8 cellular contexts compared by ENCODE assay signal in the genomic region with DNA sequence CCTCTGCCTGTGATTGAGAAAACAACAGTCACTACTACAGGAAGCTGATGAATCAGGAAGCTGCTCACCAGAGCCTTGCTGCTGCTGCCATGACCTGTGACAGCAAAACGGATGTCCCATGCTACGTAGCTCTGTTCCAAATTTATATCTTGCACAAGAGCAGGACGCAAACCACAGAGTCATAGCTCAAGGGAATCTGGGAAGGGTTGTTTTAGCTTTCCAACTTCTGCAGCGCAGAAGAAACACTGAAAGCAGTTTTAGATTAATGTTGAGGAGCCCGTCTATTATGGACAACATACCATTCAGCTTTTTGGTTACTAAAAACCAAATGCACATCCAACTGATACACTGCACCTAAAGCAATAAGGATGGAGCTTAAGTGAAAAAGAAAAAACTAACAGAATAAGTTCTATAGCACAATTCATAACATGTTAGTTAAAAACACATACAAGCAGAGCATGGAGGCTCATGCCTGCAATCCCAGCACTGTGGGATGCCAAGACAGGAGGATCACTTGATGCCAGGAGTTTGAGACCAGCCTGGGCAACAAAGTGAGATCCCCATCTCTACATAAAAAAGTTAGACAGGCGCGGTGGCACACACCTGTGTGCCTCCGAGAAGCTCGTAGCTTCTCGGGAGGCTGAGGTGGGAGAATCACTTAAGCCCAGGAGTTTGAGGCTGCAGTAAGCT. TPM values are rescaled to one million over a fixed set of nuclear protein-coding genes. Genes with fewer than 3 reads are reported as not detected.
DNase-seq lines count a peak whose midpoint lies in the region; ATAC-seq and TF ChIP-seq lines count a peak whose summit lies in the region.

No MANE protein-coding gene starts in this region.

- peaks cover 6% of the 10 kb centered on the region for H3K9me3 Mint-ChIP-seq in activated naive CD8-positive, alpha-beta T cell treated with anti-CD3 and anti-CD28 coated beads, Interleukin-2, amount 10 ng/mL, durations not matched to agents 7 days and 5 days

- H3K9me3 ChIP-seq in skeletal muscle satellite cell (replicated peaks; ENCODE audit: low read length): peaks cover 6% of the 10 kb centered on the region

- peak overlapping the region; percentile 90 for H3K27ac Mint-ChIP-seq in activated naive CD8-positive, alpha-beta T cell treated with anti-CD3 and anti-CD28 coated beads, Interleukin-2, amount 10 ng/mL, durations not matched to agents 7 days and 5 days

- ATAC-seq in activated naive CD8-positive, alpha-beta T cell treated with anti-CD3 and anti-CD28 coated beads, Interleukin-2, amount 10 ng/mL, durations not matched to agents 7 days and 5 days (ENCODE audit: low read depth): peak; percentile 98
- ATAC-seq in left ventricle myocardium superior (peak; percentile 95), HG03457 (IDR thresholded peaks at IDR 0.05; ENCODE audit: unreplicated experiment) (no peak), GM18861 (IDR thresholded peaks at IDR 0.05; ENCODE audit: unreplicated experiment) (no peak)

- H3K27me3 ChIP-seq in skeletal muscle satellite cell (ENCODE audit: control insufficient read depth, insufficient read depth, low read length): no peaks in the 10 kb centered on the region

- H3K9ac ChIP-seq in skeletal muscle satellite cell (ENCODE audit: low read depth, low read length): no peak overlapping the region

- peaks cover 12% of the 10 kb centered on the region for H3K4me1 ChIP-seq in skeletal muscle satellite cell (ENCODE audit: control insufficient read depth, insufficient read depth, low read length)

- H3K4me2 ChIP-seq in skeletal muscle satellite cell (ENCODE audit: low read length): peak overlapping the region; percentile 37

- no peak overlapping the region for H3K4me3 ChIP-seq in GM12865 (ENCODE audit: low read depth, low read length)
- peak overlapping the region; percentile 3 for H3K4me3 ChIP-seq in skeletal muscle satellite cell (ENCODE audit: low read length)

- TF ChIP-seq CTCF in GM12865 (IDR thresholded peaks at IDR 0.05; ENCODE audit: insufficient read depth, low read depth, low read length, missing control alignments): no peak

- intact Hi-C loops in left ventricle myocardium superior (cut with micrococcal nuclease): no loop called here

- peak; percentile 20 for DNase-seq in GM12865 (ENCODE audit: low read depth)
- DNase-seq in activated naive CD8-positive, alpha-beta T cell treated with anti-CD3 and anti-CD28 coated beads, Interleukin-2, amount 10 ng/mL, durations not matched to agents 7 days and 5 days: no peak
- peak; percentile 66 for DNase-seq in left ventricle myocardium superior
- no peak for DNase-seq in NCI-H187 (lab: John Stamatoyannopoulos, UW)

- peaks cover 8% of the 10 kb centered on the region for H3K36me3 Mint-ChIP-seq in activated naive CD8-positive, alpha-beta T cell treated with anti-CD3 and anti-CD28 coated beads, Interleukin-2, amount 10 ng/mL, durations not matched to agents 7 days and 5 days

- peak overlapping the region; percentile 53 for H3K4me3 Mint-ChIP-seq in activated naive CD8-positive, alpha-beta T cell treated with anti-CD3 and anti-CD28 coated beads, Interleukin-2, amount 10 ng/mL, durations not matched to agents 7 days and 5 days

- peaks cover 3% of the 10 kb centered on the region for H3K27me3 Mint-ChIP-seq in activated naive CD8-positive, alpha-beta T cell treated with anti-CD3 and anti-CD28 coated beads, Interleukin-2, amount 10 ng/mL, durations not matched to agents 7 days and 5 days

- peaks cover 11% of the 10 kb centered on the region for H3K4me1 Mint-ChIP-seq in activated naive CD8-positive, alpha-beta T cell treated with anti-CD3 and anti-CD28 coated beads, Interleukin-2, amount 10 ng/mL, durations not matched to agents 7 days and 5 days

- no peaks in the 10 kb centered on the region for H3K36me3 ChIP-seq in skeletal muscle satellite cell (ENCODE audit: insufficient read depth, low read length)

- POLR2A ChIA-PET in activated naive CD8-positive, alpha-beta T cell treated with anti-CD3 and anti-CD28 coated beads, Interleukin-2, amount 10 ng/mL, durations not matched to agents 7 days and 5 days (lab: Charles Lee): interaction anchor here (0.7 to 1.5 kb wide), 6 partner anchors 35 to 164 kb away, joined by 3 to 7 read pairs (median 4); no protein-coding TSS in a partner anchor

TF ChIP-seq in PFSK-1, 5 proteins besides CTCF, POLR2A, EP300 and RAD21:
- TF ChIP-seq TAF1 (IDR thresholded peaks at IDR 0.05; ENCODE audit: borderline replicate concordance, insufficient read depth, low read length) (no peak), POLR2AphosphoS5 (IDR thresholded peaks at IDR 0.05; ENCODE audit: low read depth, low read length) (peak; percentile 69; the same call in 1 of the 2 replicates), FOXP2 (optimal IDR thresholded peaks at IDR 0.05; ENCODE audit: borderline replicate concordance, extremely low read depth, extremely low read length, insufficient read depth) (peak; percentile 85), SIN3A (IDR thresholded peaks at IDR 0.05; ENCODE audit: borderline replicate concordance, insufficient read depth, low read length) (peak; percentile 63; the same call in 1 of the 2 replicates)
- TF ChIP-seq, protein P1, sequence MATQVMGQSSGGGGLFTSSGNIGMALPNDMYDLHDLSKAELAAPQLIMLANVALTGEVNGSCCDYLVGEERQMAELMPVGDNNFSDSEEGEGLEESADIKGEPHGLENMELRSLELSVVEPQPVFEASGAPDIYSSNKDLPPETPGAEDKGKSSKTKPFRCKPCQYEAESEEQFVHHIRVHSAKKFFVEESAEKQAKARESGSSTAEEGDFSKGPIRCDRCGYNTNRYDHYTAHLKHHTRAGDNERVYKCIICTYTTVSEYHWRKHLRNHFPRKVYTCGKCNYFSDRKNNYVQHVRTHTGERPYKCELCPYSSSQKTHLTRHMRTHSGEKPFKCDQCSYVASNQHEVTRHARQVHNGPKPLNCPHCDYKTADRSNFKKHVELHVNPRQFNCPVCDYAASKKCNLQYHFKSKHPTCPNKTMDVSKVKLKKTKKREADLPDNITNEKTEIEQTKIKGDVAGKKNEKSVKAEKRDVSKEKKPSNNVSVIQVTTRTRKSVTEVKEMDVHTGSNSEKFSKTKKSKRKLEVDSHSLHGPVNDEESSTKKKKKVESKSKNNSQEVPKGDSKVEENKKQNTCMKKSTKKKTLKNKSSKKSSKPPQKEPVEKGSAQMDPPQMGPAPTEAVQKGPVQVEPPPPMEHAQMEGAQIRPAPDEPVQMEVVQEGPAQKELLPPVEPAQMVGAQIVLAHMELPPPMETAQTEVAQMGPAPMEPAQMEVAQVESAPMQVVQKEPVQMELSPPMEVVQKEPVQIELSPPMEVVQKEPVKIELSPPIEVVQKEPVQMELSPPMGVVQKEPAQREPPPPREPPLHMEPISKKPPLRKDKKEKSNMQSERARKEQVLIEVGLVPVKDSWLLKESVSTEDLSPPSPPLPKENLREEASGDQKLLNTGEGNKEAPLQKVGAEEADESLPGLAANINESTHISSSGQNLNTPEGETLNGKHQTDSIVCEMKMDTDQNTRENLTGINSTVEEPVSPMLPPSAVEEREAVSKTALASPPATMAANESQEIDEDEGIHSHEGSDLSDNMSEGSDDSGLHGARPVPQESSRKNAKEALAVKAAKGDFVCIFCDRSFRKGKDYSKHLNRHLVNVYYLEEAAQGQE (IDR thresholded peaks at IDR 0.05; ENCODE audit: insufficient read depth in 1 of 2, low read depth in 2 of 2, low read length in 2 of 2): peak in 1 of 2 experiments; percentile 61; a peak in 1 of 4 replicates
TF ChIP-seq in PFSK-1: peak in this region for 4.

RNA-seq across cellular contexts. Expression of a gene that starts 1.7 kb away (rescaled TPM):
- 0.21 TPM for polyA plus RNA-seq in PFSK-1 (2012; ENCODE audit: insufficient read length, low read depth)
- total RNA-seq in activated naive CD8-positive, alpha-beta T cell treated with anti-CD3 and anti-CD28 coated beads, Interleukin-2, amount 10 ng/mL, durations not matched to agents 7 days and 5 days: not detected
- not detected for total RNA-seq in left ventricle myocardium superior
- total RNA-seq in skeletal muscle satellite cell (2012; rRNA removed): 1.0 and 1.5 TPM in 2 replicates

RNA-seq across cellular contexts. Expression of a gene that starts 21.1 kb away (rescaled TPM):
- polyA plus RNA-seq in PFSK-1 (2012; ENCODE audit: insufficient read length, low read depth): 101 TPM
- not detected for total RNA-seq in activated naive CD8-positive, alpha-beta T cell treated with anti-CD3 and anti-CD28 coated beads, Interleukin-2, amount 10 ng/mL, durations not matched to agents 7 days and 5 days
- total RNA-seq in left ventricle myocardium superior: 31.7 TPM
- 18.8 and 26.4 TPM in 2 replicates for total RNA-seq in skeletal muscle satellite cell (2012; rRNA removed)

RNA-seq across cellular contexts. Expression of a gene that starts 37.6 kb away (rescaled TPM):
- 3.3 TPM for polyA plus RNA-seq in PFSK-1 (2012; ENCODE audit: insufficient read length, low read depth)
- total RNA-seq in activated naive CD8-positive, alpha-beta T cell treated with anti-CD3 and anti-CD28 coated beads, Interleukin-2, amount 10 ng/mL, durations not matched to agents 7 days and 5 days: 1 to 10 TPM in 1 of 2 experiments, under 1 TPM in 1; 0.74 to 1.1 TPM
- 0.35 TPM for total RNA-seq in left ventricle myocardium superior
- not detected in 2 replicates for total RNA-seq in skeletal muscle satellite cell (2012; rRNA removed)

Comparison
In these comparisons a context has a peak if more than half of its experiments do, and no peak if none do; other contexts are left out.
1. DNase-seq: peak in GM12865 (single experiment) and left ventricle myocardium superior (single experiment); none in activated naive CD8-positive, alpha-beta T cell treated with anti-CD3 and anti-CD28 coated beads, Interleukin-2, amount 10 ng/mL, durations not matched to agents 7 days and 5 days (single experiment) and NCI-H187 (0 of 2).
2. ATAC-seq: peak in activated naive CD8-positive, alpha-beta T cell treated with anti-CD3 and anti-CD28 coated beads, Interleukin-2, amount 10 ng/mL, durations not matched to agents 7 days and 5 days (single experiment) and left ventricle myocardium superior (single experiment); none in HG03457 (single experiment) and GM18861 (single experiment).
3. RNA of a gene that starts 21.1 kb away (total RNA-seq): 31.7 TPM in left ventricle myocardium superior (single experiment); not detected in activated naive CD8-positive, alpha-beta T cell treated with anti-CD3 and anti-CD28 coated beads, Interleukin-2, amount 10 ng/mL, durations not matched to agents 7 days and 5 days; every median in the first group is over 10 times any median in the second.